1 cellular context compared by ENCODE assay signal in genomic region chr10:78424721-78425120, GRCh38.
TF ChIP-seq lines count a peak whose summit lies in the region.

No MANE protein-coding gene starts in this region.

TF ChIP-seq in H1, 55 proteins besides CTCF, POLR2A, EP300 and RAD21 (continued from another document):
- TF ChIP-seq, protein P1, sequence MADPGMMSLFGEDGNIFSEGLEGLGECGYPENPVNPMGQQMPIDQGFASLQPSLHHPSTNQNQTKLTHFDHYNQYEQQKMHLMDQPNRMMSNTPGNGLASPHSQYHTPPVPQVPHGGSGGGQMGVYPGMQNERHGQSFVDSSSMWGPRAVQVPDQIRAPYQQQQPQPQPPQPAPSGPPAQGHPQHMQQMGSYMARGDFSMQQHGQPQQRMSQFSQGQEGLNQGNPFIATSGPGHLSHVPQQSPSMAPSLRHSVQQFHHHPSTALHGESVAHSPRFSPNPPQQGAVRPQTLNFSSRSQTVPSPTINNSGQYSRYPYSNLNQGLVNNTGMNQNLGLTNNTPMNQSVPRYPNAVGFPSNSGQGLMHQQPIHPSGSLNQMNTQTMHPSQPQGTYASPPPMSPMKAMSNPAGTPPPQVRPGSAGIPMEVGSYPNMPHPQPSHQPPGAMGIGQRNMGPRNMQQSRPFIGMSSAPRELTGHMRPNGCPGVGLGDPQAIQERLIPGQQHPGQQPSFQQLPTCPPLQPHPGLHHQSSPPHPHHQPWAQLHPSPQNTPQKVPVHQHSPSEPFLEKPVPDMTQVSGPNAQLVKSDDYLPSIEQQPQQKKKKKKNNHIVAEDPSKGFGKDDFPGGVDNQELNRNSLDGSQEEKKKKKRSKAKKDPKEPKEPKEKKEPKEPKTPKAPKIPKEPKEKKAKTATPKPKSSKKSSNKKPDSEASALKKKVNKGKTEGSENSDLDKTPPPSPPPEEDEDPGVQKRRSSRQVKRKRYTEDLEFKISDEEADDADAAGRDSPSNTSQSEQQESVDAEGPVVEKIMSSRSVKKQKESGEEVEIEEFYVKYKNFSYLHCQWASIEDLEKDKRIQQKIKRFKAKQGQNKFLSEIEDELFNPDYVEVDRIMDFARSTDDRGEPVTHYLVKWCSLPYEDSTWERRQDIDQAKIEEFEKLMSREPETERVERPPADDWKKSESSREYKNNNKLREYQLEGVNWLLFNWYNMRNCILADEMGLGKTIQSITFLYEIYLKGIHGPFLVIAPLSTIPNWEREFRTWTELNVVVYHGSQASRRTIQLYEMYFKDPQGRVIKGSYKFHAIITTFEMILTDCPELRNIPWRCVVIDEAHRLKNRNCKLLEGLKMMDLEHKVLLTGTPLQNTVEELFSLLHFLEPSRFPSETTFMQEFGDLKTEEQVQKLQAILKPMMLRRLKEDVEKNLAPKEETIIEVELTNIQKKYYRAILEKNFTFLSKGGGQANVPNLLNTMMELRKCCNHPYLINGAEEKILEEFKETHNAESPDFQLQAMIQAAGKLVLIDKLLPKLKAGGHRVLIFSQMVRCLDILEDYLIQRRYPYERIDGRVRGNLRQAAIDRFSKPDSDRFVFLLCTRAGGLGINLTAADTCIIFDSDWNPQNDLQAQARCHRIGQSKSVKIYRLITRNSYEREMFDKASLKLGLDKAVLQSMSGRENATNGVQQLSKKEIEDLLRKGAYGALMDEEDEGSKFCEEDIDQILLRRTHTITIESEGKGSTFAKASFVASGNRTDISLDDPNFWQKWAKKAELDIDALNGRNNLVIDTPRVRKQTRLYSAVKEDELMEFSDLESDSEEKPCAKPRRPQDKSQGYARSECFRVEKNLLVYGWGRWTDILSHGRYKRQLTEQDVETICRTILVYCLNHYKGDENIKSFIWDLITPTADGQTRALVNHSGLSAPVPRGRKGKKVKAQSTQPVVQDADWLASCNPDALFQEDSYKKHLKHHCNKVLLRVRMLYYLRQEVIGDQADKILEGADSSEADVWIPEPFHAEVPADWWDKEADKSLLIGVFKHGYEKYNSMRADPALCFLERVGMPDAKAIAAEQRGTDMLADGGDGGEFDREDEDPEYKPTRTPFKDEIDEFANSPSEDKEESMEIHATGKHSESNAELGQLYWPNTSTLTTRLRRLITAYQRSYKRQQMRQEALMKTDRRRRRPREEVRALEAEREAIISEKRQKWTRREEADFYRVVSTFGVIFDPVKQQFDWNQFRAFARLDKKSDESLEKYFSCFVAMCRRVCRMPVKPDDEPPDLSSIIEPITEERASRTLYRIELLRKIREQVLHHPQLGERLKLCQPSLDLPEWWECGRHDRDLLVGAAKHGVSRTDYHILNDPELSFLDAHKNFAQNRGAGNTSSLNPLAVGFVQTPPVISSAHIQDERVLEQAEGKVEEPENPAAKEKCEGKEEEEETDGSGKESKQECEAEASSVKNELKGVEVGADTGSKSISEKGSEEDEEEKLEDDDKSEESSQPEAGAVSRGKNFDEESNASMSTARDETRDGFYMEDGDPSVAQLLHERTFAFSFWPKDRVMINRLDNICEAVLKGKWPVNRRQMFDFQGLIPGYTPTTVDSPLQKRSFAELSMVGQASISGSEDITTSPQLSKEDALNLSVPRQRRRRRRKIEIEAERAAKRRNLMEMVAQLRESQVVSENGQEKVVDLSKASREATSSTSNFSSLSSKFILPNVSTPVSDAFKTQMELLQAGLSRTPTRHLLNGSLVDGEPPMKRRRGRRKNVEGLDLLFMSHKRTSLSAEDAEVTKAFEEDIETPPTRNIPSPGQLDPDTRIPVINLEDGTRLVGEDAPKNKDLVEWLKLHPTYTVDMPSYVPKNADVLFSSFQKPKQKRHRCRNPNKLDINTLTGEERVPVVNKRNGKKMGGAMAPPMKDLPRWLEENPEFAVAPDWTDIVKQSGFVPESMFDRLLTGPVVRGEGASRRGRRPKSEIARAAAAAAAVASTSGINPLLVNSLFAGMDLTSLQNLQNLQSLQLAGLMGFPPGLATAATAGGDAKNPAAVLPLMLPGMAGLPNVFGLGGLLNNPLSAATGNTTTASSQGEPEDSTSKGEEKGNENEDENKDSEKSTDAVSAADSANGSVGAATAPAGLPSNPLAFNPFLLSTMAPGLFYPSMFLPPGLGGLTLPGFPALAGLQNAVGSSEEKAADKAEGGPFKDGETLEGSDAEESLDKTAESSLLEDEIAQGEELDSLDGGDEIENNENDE (IDR thresholded peaks at IDR 0.05; ENCODE audit: insufficient replicate concordance, low read length), result no peak
- TF ChIP-seq JUND (IDR thresholded peaks at IDR 0.05; ENCODE audit: low read length) (no peak), TAF1 (IDR thresholded peaks at IDR 0.05; ENCODE audit: low read depth, low read length) (no peak), PHF8 (conservative IDR thresholded peaks at IDR 0.05; ENCODE audit: low read depth, low read length) (no peak), SIN3A (conservative IDR thresholded peaks at IDR 0.05 in 1 of 2, IDR thresholded peaks at IDR 0.05 in 1 of 2; ENCODE audit: low read depth in 1 of 2, low read length in 2 of 2) (no peak), KDM1A (IDR thresholded peaks at IDR 0.05; ENCODE audit: borderline replicate concordance, low read length) (no peak), MAFK (IDR thresholded peaks at IDR 0.05; ENCODE audit: low read depth, low read length) (no peak), EZH2 (IDR thresholded peaks at IDR 0.05; ENCODE audit: low read depth, low read length, severe bottlenecking) (no peak), BCL11A (IDR thresholded peaks at IDR 0.05; ENCODE audit: low read depth in 2 of 2, low read length in 2 of 2) (no peak), CBX5 (IDR thresholded peaks at IDR 0.05; ENCODE audit: low read depth, low read length) (no peak), SP2 (IDR thresholded peaks at IDR 0.05; ENCODE audit: low read length) (no peak), JUN (IDR thresholded peaks at IDR 0.05; ENCODE audit: low read depth, low read length) (no peak), RFX5 (IDR thresholded peaks at IDR 0.05; ENCODE audit: borderline replicate concordance, low read depth, low read length) (no peak)
- TF ChIP-seq, protein P2, sequence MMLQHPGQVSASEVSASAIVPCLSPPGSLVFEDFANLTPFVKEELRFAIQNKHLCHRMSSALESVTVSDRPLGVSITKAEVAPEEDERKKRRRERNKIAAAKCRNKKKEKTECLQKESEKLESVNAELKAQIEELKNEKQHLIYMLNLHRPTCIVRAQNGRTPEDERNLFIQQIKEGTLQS (IDR thresholded peaks at IDR 0.05; ENCODE audit: insufficient read depth, low read depth, low read length), result no peak
TF ChIP-seq in H1: peak in this region for 0.
